In the genomic region with DNA sequence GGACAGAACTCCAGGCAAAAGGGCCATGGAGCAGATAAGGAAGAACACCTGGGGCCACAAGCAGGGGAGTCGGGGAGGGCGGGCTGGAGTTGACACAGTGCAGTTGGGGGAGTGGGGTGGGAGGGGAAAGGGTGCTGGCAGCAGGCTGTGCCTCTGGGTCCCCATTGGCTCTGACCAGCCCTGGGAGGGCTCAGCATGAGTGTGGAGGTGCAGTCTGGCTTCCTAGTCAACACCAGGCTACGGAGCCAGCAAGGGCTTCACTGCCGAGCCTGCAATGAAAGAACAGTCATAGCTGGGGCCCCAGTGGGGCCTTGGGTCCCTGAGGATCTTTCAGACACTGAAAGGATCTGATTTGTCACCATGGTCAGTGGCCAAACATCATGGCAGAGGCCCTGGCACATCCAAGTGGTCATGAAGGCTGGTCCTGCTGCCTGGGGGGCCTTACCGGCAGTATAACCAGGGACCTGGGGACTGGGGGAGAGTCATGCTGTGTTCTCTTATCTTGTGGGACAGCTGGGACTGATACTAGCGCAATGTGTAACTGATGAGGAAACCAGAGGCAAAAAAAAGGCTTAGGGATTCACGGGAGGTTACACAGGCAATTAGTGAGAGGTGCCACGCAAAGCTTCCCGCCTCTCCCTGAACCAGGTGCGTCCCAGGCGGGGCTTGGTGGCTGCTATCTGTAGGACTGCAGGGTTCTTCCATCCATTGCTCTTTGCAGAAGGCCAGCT, we compare ENCODE assay signal across 1 cellular context.
A peak's percentile ranks its signal among the peaks of the same experiment; 100 is the strongest.
TF ChIP-seq lines count a peak whose summit lies in the region.

No MANE protein-coding gene starts in this region.

TF ChIP-seq in K562, 482 proteins besides CTCF, POLR2A, EP300 and RAD21 (continued from another document and continues in another):
- TF ChIP-seq ATF1 (CRISPR knock-in tag; IDR thresholded peaks at IDR 0.05) (no peak), ATF1 (tag; IDR thresholded peaks at IDR 0.05) (0 out of 2 replicates have a peak, but pooled peaks have one; percentile 15), ARID1B (IDR thresholded peaks at IDR 0.05) (peak; percentile 95), CEBPG (CRISPR knock-in tag; IDR thresholded peaks at IDR 0.05) (peak; percentile 44; the same call in 1 of the 2 replicates), CEBPG (tag; conservative IDR thresholded peaks at IDR 0.05 in 1 of 2, IDR thresholded peaks at IDR 0.05 in 1 of 2) (0 out of 4 replicates have a peak, but pooled peaks of 1 of the 2 experiments have one; percentile 22), POLR2H (tag; IDR thresholded peaks at IDR 0.05; ENCODE audit: low read depth) (no peak), ZNF347 (CRISPR knock-in tag; IDR thresholded peaks at IDR 0.05; ENCODE audit: low read depth) (no peak), NFE2 (IDR thresholded peaks at IDR 0.05; ENCODE audit: low read depth) (peak; percentile 7; the same call in 1 of the 2 replicates), CHCHD3 (CRISPR knock-in tag; IDR thresholded peaks at IDR 0.05) (no peak), FOSL1 (tag; conservative IDR thresholded peaks at IDR 0.05) (peak; percentile 61; the same call in 1 of the 2 replicates), CBFA2T3 (IDR thresholded peaks at IDR 0.05) (peak; percentile 91), GABPA (tag; conservative IDR thresholded peaks at IDR 0.05; ENCODE audit: low read depth) (no peak), SOX6 (IDR thresholded peaks at IDR 0.05) (peak; percentile 71; the same call in 1 of the 2 replicates), MAZ (CRISPR knock-in tag; conservative IDR thresholded peaks at IDR 0.05 in 1 of 2, IDR thresholded peaks at IDR 0.05 in 1 of 2) (no peak; a peak in 1 of 4 replicates), DMBX1 (CRISPR knock-in tag; IDR thresholded peaks at IDR 0.05; ENCODE audit: borderline replicate concordance) (0 out of 2 replicates have a peak, but pooled peaks have one; percentile 13), TRIM24 (IDR thresholded peaks at IDR 0.05) (peak; percentile 73 to 79), DPF2 (IDR thresholded peaks at IDR 0.05) (peak; percentile 94), SRSF7 (optimal IDR thresholded peaks at IDR 0.05; ENCODE audit: low read depth, low read length) (no peak), SNIP1 (IDR thresholded peaks at IDR 0.05; ENCODE audit: low read depth) (no peak), STAT5A (IDR thresholded peaks at IDR 0.05; ENCODE audit: borderline replicate concordance, low read length) (peak; percentile 67; the same call in 1 of the 2 replicates), POLR2G (IDR thresholded peaks at IDR 0.05; ENCODE audit: low read depth, low read length) (0 out of 2 replicates have a peak, but pooled peaks have one; percentile 25), CBFA2T2 (conservative IDR thresholded peaks at IDR 0.05) (peak; percentile 84), FOXK1 (CRISPR knock-in tag; IDR thresholded peaks at IDR 0.05; ENCODE audit: borderline replicate concordance) (no peak), SMAD4 (CRISPR knock-in tag; conservative IDR thresholded peaks at IDR 0.05) (peak; percentile 62), HDAC1 (IDR thresholded peaks at IDR 0.05) (peak in 1 of 2 experiments; percentile 75; a peak in 2 of 4 replicates), THRAP3 (IDR thresholded peaks at IDR 0.05; ENCODE audit: borderline replicate concordance) (no peak), TEAD4 (IDR thresholded peaks at IDR 0.05; ENCODE audit: low read length) (peak; percentile 86), TEAD4 (CRISPR knock-in tag; IDR thresholded peaks at IDR 0.05; ENCODE audit: borderline replicate concordance) (no peak), MYNN (IDR thresholded peaks at IDR 0.05) (0 out of 2 replicates have a peak, but pooled peaks have one; percentile 41), MYNN (CRISPR knock-in tag; IDR thresholded peaks at IDR 0.05) (no peak), PHF21A (IDR thresholded peaks at IDR 0.05; ENCODE audit: borderline replicate concordance, low read depth) (no peak; the same call in 1 of the 2 replicates), CREM (IDR thresholded peaks at IDR 0.05; ENCODE audit: low read depth) (peak; percentile 35; the same call in 1 of the 2 replicates), MBD2 (IDR thresholded peaks at IDR 0.05; ENCODE audit: borderline replicate concordance, low read depth) (no peak), NFIC (IDR thresholded peaks at IDR 0.05) (peak; percentile 66), SMARCC2 (IDR thresholded peaks at IDR 0.05; ENCODE audit: low read depth) (peak; percentile 71), ZNF75A (CRISPR knock-in tag; IDR thresholded peaks at IDR 0.05) (no peak), KDM1A (IDR thresholded peaks at IDR 0.05) (peak; percentile 66 to 79), XRCC5 (IDR thresholded peaks at IDR 0.05; ENCODE audit: low read depth, low read length) (no peak), TAF1 (IDR thresholded peaks at IDR 0.05; ENCODE audit: control insufficient read depth, extremely low read depth, insufficient read depth, low read length, severe bottlenecking) (no peak)
- TF ChIP-seq, protein P1, sequence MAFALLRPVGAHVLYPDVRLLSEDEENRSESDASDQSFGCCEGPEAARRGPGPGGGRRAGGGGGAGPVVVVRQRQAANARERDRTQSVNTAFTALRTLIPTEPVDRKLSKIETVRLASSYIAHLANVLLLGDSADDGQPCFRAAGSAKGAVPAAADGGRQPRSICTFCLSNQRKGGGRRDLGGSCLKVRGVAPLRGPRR (CRISPR knock-in tag; IDR thresholded peaks at IDR 0.05), result no peak
- TF ChIP-seq, protein P2, sequence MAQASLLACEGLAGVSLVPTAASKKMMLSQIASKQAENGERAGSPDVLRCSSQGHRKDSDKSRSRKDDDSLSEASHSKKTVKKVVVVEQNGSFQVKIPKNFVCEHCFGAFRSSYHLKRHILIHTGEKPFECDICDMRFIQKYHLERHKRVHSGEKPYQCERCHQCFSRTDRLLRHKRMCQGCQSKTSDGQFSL (CRISPR knock-in tag; IDR thresholded peaks at IDR 0.05), result no peak
- TF ChIP-seq, protein P2 (tag; IDR thresholded peaks at IDR 0.05), result peak in 1 of 2 experiments; percentile 12; a peak in 1 of 4 replicates
- TF ChIP-seq, protein P3, sequence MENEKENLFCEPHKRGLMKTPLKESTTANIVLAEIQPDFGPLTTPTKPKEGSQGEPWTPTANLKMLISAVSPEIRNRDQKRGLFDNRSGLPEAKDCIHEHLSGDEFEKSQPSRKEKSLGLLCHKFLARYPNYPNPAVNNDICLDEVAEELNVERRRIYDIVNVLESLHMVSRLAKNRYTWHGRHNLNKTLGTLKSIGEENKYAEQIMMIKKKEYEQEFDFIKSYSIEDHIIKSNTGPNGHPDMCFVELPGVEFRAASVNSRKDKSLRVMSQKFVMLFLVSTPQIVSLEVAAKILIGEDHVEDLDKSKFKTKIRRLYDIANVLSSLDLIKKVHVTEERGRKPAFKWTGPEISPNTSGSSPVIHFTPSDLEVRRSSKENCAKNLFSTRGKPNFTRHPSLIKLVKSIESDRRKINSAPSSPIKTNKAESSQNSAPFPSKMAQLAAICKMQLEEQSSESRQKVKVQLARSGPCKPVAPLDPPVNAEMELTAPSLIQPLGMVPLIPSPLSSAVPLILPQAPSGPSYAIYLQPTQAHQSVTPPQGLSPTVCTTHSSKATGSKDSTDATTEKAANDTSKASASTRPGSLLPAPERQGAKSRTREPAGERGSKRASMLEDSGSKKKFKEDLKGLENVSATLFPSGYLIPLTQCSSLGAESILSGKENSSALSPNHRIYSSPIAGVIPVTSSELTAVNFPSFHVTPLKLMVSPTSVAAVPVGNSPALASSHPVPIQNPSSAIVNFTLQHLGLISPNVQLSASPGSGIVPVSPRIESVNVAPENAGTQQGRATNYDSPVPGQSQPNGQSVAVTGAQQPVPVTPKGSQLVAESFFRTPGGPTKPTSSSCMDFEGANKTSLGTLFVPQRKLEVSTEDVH (IDR thresholded peaks at IDR 0.05; ENCODE audit: low read depth, partially characterized antibody), result no peak
- TF ChIP-seq, protein P4, sequence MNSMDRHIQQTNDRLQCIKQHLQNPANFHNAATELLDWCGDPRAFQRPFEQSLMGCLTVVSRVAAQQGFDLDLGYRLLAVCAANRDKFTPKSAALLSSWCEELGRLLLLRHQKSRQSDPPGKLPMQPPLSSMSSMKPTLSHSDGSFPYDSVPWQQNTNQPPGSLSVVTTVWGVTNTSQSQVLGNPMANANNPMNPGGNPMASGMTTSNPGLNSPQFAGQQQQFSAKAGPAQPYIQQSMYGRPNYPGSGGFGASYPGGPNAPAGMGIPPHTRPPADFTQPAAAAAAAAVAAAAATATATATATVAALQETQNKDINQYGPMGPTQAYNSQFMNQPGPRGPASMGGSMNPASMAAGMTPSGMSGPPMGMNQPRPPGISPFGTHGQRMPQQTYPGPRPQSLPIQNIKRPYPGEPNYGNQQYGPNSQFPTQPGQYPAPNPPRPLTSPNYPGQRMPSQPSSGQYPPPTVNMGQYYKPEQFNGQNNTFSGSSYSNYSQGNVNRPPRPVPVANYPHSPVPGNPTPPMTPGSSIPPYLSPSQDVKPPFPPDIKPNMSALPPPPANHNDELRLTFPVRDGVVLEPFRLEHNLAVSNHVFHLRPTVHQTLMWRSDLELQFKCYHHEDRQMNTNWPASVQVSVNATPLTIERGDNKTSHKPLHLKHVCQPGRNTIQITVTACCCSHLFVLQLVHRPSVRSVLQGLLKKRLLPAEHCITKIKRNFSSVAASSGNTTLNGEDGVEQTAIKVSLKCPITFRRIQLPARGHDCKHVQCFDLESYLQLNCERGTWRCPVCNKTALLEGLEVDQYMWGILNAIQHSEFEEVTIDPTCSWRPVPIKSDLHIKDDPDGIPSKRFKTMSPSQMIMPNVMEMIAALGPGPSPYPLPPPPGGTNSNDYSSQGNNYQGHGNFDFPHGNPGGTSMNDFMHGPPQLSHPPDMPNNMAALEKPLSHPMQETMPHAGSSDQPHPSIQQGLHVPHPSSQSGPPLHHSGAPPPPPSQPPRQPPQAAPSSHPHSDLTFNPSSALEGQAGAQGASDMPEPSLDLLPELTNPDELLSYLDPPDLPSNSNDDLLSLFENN (IDR thresholded peaks at IDR 0.05; ENCODE audit: low read depth in 2 of 2, low read length in 2 of 2), result peak in 1 of 2 experiments; percentile 84; a peak in 2 of 4 replicates
- TF ChIP-seq, protein P5, sequence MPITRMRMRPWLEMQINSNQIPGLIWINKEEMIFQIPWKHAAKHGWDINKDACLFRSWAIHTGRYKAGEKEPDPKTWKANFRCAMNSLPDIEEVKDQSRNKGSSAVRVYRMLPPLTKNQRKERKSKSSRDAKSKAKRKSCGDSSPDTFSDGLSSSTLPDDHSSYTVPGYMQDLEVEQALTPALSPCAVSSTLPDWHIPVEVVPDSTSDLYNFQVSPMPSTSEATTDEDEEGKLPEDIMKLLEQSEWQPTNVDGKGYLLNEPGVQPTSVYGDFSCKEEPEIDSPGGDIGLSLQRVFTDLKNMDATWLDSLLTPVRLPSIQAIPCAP (CRISPR knock-in tag; IDR thresholded peaks at IDR 0.05; ENCODE audit: borderline replicate concordance), result no peak
- TF ChIP-seq, protein P6, sequence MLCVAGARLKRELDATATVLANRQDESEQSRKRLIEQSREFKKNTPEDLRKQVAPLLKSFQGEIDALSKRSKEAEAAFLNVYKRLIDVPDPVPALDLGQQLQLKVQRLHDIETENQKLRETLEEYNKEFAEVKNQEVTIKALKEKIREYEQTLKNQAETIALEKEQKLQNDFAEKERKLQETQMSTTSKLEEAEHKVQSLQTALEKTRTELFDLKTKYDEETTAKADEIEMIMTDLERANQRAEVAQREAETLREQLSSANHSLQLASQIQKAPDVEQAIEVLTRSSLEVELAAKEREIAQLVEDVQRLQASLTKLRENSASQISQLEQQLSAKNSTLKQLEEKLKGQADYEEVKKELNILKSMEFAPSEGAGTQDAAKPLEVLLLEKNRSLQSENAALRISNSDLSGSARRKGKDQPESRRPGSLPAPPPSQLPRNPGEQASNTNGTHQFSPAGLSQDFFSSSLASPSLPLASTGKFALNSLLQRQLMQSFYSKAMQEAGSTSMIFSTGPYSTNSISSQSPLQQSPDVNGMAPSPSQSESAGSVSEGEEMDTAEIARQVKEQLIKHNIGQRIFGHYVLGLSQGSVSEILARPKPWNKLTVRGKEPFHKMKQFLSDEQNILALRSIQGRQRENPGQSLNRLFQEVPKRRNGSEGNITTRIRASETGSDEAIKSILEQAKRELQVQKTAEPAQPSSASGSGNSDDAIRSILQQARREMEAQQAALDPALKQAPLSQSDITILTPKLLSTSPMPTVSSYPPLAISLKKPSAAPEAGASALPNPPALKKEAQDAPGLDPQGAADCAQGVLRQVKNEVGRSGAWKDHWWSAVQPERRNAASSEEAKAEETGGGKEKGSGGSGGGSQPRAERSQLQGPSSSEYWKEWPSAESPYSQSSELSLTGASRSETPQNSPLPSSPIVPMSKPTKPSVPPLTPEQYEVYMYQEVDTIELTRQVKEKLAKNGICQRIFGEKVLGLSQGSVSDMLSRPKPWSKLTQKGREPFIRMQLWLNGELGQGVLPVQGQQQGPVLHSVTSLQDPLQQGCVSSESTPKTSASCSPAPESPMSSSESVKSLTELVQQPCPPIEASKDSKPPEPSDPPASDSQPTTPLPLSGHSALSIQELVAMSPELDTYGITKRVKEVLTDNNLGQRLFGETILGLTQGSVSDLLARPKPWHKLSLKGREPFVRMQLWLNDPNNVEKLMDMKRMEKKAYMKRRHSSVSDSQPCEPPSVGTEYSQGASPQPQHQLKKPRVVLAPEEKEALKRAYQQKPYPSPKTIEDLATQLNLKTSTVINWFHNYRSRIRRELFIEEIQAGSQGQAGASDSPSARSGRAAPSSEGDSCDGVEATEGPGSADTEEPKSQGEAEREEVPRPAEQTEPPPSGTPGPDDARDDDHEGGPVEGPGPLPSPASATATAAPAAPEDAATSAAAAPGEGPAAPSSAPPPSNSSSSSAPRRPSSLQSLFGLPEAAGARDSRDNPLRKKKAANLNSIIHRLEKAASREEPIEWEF (CRISPR knock-in tag; IDR thresholded peaks at IDR 0.05), result 0 out of 2 replicates have a peak, but pooled peaks have one; percentile 23
- TF ChIP-seq, protein P7, sequence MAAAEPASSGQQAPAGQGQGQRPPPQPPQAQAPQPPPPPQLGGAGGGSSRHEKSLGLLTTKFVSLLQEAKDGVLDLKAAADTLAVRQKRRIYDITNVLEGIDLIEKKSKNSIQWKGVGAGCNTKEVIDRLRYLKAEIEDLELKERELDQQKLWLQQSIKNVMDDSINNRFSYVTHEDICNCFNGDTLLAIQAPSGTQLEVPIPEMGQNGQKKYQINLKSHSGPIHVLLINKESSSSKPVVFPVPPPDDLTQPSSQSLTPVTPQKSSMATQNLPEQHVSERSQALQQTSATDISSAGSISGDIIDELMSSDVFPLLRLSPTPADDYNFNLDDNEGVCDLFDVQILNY (CRISPR knock-in tag; IDR thresholded peaks at IDR 0.05), result no peak
